24 cellular contexts compared by ENCODE assay signal in genomic region chr6:105786449-105786848, GRCh38.
DNase-seq lines count a peak whose midpoint lies in the region; ATAC-seq and TF ChIP-seq lines count a peak whose summit lies in the region.
"Had no signal": no experiment of that assay in that cellular context is flagged by ENCODE, and none has a peak within 500 bp of the region (broad histone marks: within the 10 kb centered on the region; RNA-seq: fewer than 3 reads in every experiment).

No MANE protein-coding gene starts in this region.

- H3K4me3 ChIP-seq in BLaER1 treated with 17β-estradiol and CSF1 and Interleukin-3, amounts not matched to agents 10 nM and 100 nM: no peak overlapping the region
- H3K4me3 ChIP-seq in HL-60 (replicated peaks; ENCODE audit: insufficient read depth, low read length) (no peak overlapping the region), OCI-LY7 (ENCODE audit: low read depth, low read length, poor library complexity, severe bottlenecking) (no peak overlapping the region)
- H3K4me3 ChIP-seq: ascending aorta, K562, pancreas, sigmoid colon had no signal

- H3K9ac ChIP-seq in BLaER1 treated with 17β-estradiol and CSF1 and Interleukin-3, amounts not matched to agents 10 nM and 100 nM: no peak overlapping the region

- POLR2A ChIA-PET in OCI-LY7 (lab: Charles Lee): interaction anchor here (0.5 to 0.9 kb wide), 2 partner anchors 10 to 12 kb away, joined by 3 to 4 read pairs; no protein-coding TSS in a partner anchor

- DNase-seq in HL-60 (ENCODE audit: low read depth in 1 of 2, low spot score in 1 of 2) (peak; percentile 76 to 80), OCI-LY7 (ENCODE audit: low spot score) (no peak), foreskin keratinocyte (peak in 1 of 2 donors; percentile 50), activated gamma-delta T cell treated with Interleukin-2 at 50 U/mL for 16 hours (no peak), 8988T (no peak), NCI-H1417 treated with DMSO at 0.1 percent for 48 hours (lab: John Stamatoyannopoulos, UW) (no peak)
- no peak for DNase-seq in activated CD4-positive, CD25-positive, alpha-beta regulatory T cell treated with anti-CD3 and anti-CD28 coated beads, Interleukin-2, amount 50 U/mL, for 72 hours
- DNase-seq: activated CD8-positive, alpha-beta T cell treated with anti-CD3 and anti-CD28 coated beads for 36 hours; activated naive CD4-positive, alpha-beta T cell treated with anti-CD3 and anti-CD28 coated beads, Interleukin-2, amount 50 U/mL, for 16 hours; activated T-cell treated with anti-CD3 and anti-CD28 coated beads, Interleukin-2, amount 50 U/mL, for 24 hours; central memory CD4-positive, alpha-beta T cell; naive thymus-derived CD4-positive, alpha-beta T cell; NCI-H1105; NCI-H2081 treated with DMSO at 0.1 percent for 48 hours; NK-92 treated with Interleukin-12 subunit alpha and Interleukin-12 subunit beta, amount 100 ng/mL, for 24 hours; pancreas; sigmoid colon; stimulated activated naive CD4-positive, alpha-beta T cell treated with Interleukin-2 at 50 U/mL for 16 hours; T-cell; trophoblast cell; WERI-Rb-1 had no signal

- peak overlapping the region in 8 of 11 experiments; percentile 19 to 78 (median 38); a peak in 12 of 22 replicates for H3K4me2 ChIP-seq in BLaER1 treated with 17β-estradiol and CSF1 and Interleukin-3, amounts not matched to agents 10 nM and 100 nM
- no peak overlapping the region for H3K4me2 ChIP-seq in OCI-LY7 (ENCODE audit: low read length)

- ATAC-seq in foreskin keratinocyte: peak; percentile 55
- ATAC-seq: K562; naive thymus-derived CD4-positive, alpha-beta T cell; pancreas; T-cell had no signal

- CTCF ChIA-PET in OCI-LY7 (lab: Charles Lee; ENCODE audit: unreplicated experiment): no interaction called here

- no peaks in the 10 kb centered on the region for H4K20me1 ChIP-seq in BLaER1 treated with 17β-estradiol and CSF1 and Interleukin-3, amounts not matched to agents 10 nM and 100 nM
- no peaks in the 10 kb centered on the region for H4K20me1 ChIP-seq in OCI-LY7 (ENCODE audit: insufficient read depth, low read length)

- H3K27me3 ChIP-seq in BLaER1 treated with 17β-estradiol and CSF1 and Interleukin-3, amounts not matched to agents 10 nM and 100 nM: no peaks in the 10 kb centered on the region
- H3K27me3 ChIP-seq in HL-60 (ENCODE audit: insufficient read depth, poor library complexity, severe bottlenecking): no peaks in the 10 kb centered on the region
- H3K27me3 ChIP-seq in foreskin keratinocyte: no peaks in the 10 kb centered on the region
- H3K27me3 ChIP-seq: ascending aorta, pancreas, sigmoid colon had no signal

- 0 out of 22 replicates have a peak, but pooled peaks cover 0 to 6% (median 0%) of the 10 kb centered on the region in 11 experiments for H3K9me3 ChIP-seq in BLaER1 treated with 17β-estradiol and CSF1 and Interleukin-3, amounts not matched to agents 10 nM and 100 nM (replicated peaks in 1 of 11)
- no peaks in the 10 kb centered on the region for H3K9me3 ChIP-seq in OCI-LY7 (ENCODE audit: low read length)
- H3K9me3 ChIP-seq: ascending aorta, pancreas, sigmoid colon had no signal

- no peaks in the 10 kb centered on the region for H3K9me2 ChIP-seq in OCI-LY7 (ENCODE audit: insufficient read depth, low read length)

- H2AFZ ChIP-seq in OCI-LY7 (ENCODE audit: low read length): peak overlapping the region; percentile 94; the same call in 1 of the 2 replicates

- no peaks in the 10 kb centered on the region for H3K36me3 ChIP-seq in BLaER1 treated with 17β-estradiol and CSF1 and Interleukin-3, amounts not matched to agents 10 nM and 100 nM
- H3K36me3 ChIP-seq in OCI-LY7 (ENCODE audit: insufficient read depth, low read length): no peaks in the 10 kb centered on the region; the same call in 1 of the 2 replicates
- H3K36me3 ChIP-seq: ascending aorta, pancreas, sigmoid colon, WERI-Rb-1 had no signal

- TF ChIP-seq CTCF in HL-60 (IDR thresholded peaks at IDR 0.05; ENCODE audit: insufficient read depth, low read length): no peak
- no peak for TF ChIP-seq CTCF in OCI-LY7 (conservative IDR thresholded peaks at IDR 0.05; ENCODE audit: low read length)
- no peak for TF ChIP-seq CTCF in foreskin keratinocyte (conservative IDR thresholded peaks at IDR 0.05)

- no TSS peak for BruUV-seq in OCI-LY7 (replicated peaks; lab: Mats Ljungman, UMichigan)

- intact Hi-C loops in OCI-LY7 (cut with micrococcal nuclease; ENCODE audit: unreplicated experiment): no loop called here

- peaks cover 20 to 55% (median 47%) of the 10 kb centered on the region in 10 experiments for H3K4me1 ChIP-seq in BLaER1 treated with 17β-estradiol and CSF1 and Interleukin-3, amounts not matched to agents 10 nM and 100 nM
- H3K4me1 ChIP-seq in OCI-LY7 (ENCODE audit: insufficient read depth, low read length, poor library complexity, severe bottlenecking): peaks cover 56% of the 10 kb centered on the region
- H3K4me1 ChIP-seq in foreskin keratinocyte: peaks cover 43% of the 10 kb centered on the region
- H3K4me1 ChIP-seq: ascending aorta, pancreas, sigmoid colon had no signal

- H3K79me2 ChIP-seq in OCI-LY7 (ENCODE audit: insufficient read depth, low read depth, low read length): no peaks in the 10 kb centered on the region

- H3K27ac ChIP-seq in BLaER1 treated with 17β-estradiol and CSF1 and Interleukin-3, amounts not matched to agents 10 nM and 100 nM: no peak overlapping the region
- peak overlapping the region; percentile 68 for H3K27ac ChIP-seq in HL-60 (replicated peaks)
- no peak overlapping the region for H3K27ac ChIP-seq in OCI-LY7 (ENCODE audit: low read depth, low read length, poor library complexity, severe bottlenecking)
- peak overlapping the region; percentile 18 for H3K27ac ChIP-seq in foreskin keratinocyte
- H3K27ac ChIP-seq: ascending aorta, pancreas, sigmoid colon, WERI-Rb-1 had no signal

Comparison
In these comparisons a context has a peak if more than half of its experiments do, and no peak if none do; other contexts are left out.
1. H3K27ac ChIP-seq: peak in HL-60 (single experiment) and foreskin keratinocyte (single experiment); none in BLaER1 treated with 17β-estradiol and CSF1 and Interleukin-3, amounts not matched to agents 10 nM and 100 nM (0 of 11) and OCI-LY7 (single experiment).
2. DNase-seq: peak in HL-60 (2 of 2); none in OCI-LY7 (single experiment), activated CD4-positive, CD25-positive, alpha-beta regulatory T cell treated with anti-CD3 and anti-CD28 coated beads, Interleukin-2, amount 50 U/mL, for 72 hours (single experiment), activated gamma-delta T cell treated with Interleukin-2 at 50 U/mL for 16 hours (single experiment), 8988T (single experiment) and NCI-H1417 treated with DMSO at 0.1 percent for 48 hours (single experiment).